25 cellular contexts compared by ENCODE assay signal in the genomic region with DNA sequence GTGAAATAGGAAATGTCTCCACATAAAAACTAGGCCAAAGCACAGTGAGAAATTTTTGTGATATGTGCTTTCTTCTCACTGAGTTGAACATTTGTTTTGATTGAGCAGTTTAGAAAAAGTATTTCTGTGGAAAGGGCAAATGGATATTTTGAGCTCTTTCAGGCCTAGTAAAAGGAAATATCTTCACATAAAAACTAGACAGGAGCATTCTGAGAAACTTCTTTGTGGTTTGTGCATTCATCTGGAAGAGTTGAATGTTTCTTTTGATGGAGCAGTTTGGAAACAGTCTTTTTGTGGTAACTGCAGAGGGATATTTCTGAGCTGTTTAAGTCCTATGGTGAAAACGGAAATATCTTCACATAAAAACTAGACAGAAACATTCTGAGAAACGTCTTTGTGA.
"Had no signal": no experiment of that assay in that cellular context is flagged by ENCODE, and none has a peak within 500 bp of the region (broad histone marks: within the 10 kb centered on the region; RNA-seq: fewer than 3 reads in every experiment).

No MANE protein-coding gene starts in this region.

- H3K9me3 ChIP-seq: colonic mucosa, gastrocnemius medialis had no signal

- H3K4me3 ChIP-seq: colonic mucosa, esophagus squamous epithelium, gastrocnemius medialis, heart right ventricle, left lung, lower lobe of right lung, mucosa of descending colon had no signal

- H3K27ac ChIP-seq: colonic mucosa, epithelial cell of prostate, esophagus squamous epithelium, gastrocnemius medialis, heart right ventricle, left lung, lower lobe of right lung had no signal

- FAIRE-seq: endometrium, islet of Langerhans, keratinocyte had no signal

- DNase-seq: colonic mucosa; cortex of kidney; effector CD8-positive, alpha-beta T cell; effector memory CD8-positive, alpha-beta T cell; endodermal cell; erythroblast; esophagus squamous epithelium; foreskin fibroblast; gastrocnemius medialis; glutamatergic neuron; head of caudate nucleus; heart right ventricle; hippocampal formation; left cardiac atrium; left lung; left ventricle myocardium superior; lower lobe of right lung; mesenchymal stem cell; mucosa of descending colon; naive B cell; naive thymus-derived CD8-positive, alpha-beta T cell had no signal

- H3K27me3 ChIP-seq: colonic mucosa, esophagus squamous epithelium, gastrocnemius medialis, heart right ventricle, left lung had no signal

- H3K4me1 ChIP-seq: colonic mucosa, esophagus squamous epithelium, gastrocnemius medialis, heart right ventricle, left lung, lower lobe of right lung had no signal

- H3K36me3 ChIP-seq: colonic mucosa, esophagus squamous epithelium, gastrocnemius medialis, heart right ventricle, left lung, lower lobe of right lung had no signal
